Comparison of ENCODE assay signal across 15 cellular contexts in genomic region chr2:98088261-98088660, GRCh38. TPM values are rescaled to one million over a fixed set of nuclear protein-coding genes. Genes with fewer than 3 reads are reported as not detected.
A peak's percentile ranks its signal among the peaks of the same experiment; 100 is the strongest.
DNase-seq lines count a peak whose midpoint lies in the region; ATAC-seq, FAIRE-seq and TF ChIP-seq lines count a peak whose summit lies in the region.
"Had no signal": no experiment of that assay in that cellular context is flagged by ENCODE, and none has a peak within 500 bp of the region (broad histone marks: within the 10 kb centered on the region; RNA-seq: fewer than 3 reads in every experiment).

No MANE protein-coding gene starts in this region.

- no peak for FAIRE-seq in RCC 7860 (lab: Jason Lieb, UNC)

- H3K27ac ChIP-seq in Peyer's patch = no peak overlapping the region
- H3K27ac ChIP-seq in right cardiac atrium (ENCODE audit: low read length) = no peak overlapping the region
- H3K27ac ChIP-seq in stomach = peak overlapping the region in 3 of 5 donors; percentile 77 to 86 (median 83)
- H3K27ac ChIP-seq: 22Rv1 had no signal

- DNase-seq in DMS 273 (lab: John Stamatoyannopoulos, UW; ENCODE audit: unreplicated experiment) (peak; percentile 11), DMS 273 treated with DMSO at 0.1 percent for 48 hours (lab: John Stamatoyannopoulos, UW) (no peak), Peyer's patch (peak in 2 of 3 donors; percentile 37 to 63), right cardiac atrium (peak in 2 of 3 donors; percentile 54 to 55), stomach (no peak), RCC 7860 (ENCODE audit: low spot score) (no peak), GM10266 (ENCODE audit: extremely low spot score) (no peak)
- DNase-seq: activated naive CD4-positive, alpha-beta T cell treated with anti-CD3 and anti-CD28 coated beads for 36 hours; IMR-90; NCI-H2081; T1000 had no signal

- intact Hi-C loops in right cardiac atrium (cut with DNase I) = no loop called here
- intact Hi-C loops in stomach (cut with DNase I; ENCODE audit: low total_unique reads) = no loop called here

- H3K36me3 ChIP-seq in Peyer's patch (no peaks in the 10 kb centered on the region), stomach (no peaks in the 10 kb centered on the region)

- TF ChIP-seq POLR2A in Peyer's patch (IDR thresholded peaks at IDR 0.05) (no peak), stomach (IDR thresholded peaks at IDR 0.05) (no peak)

- TF ChIP-seq EP300 in stomach (IDR thresholded peaks at IDR 0.05) = no peak

- H3K4me1 ChIP-seq in Peyer's patch (peaks cover 0 to 14% (median 6%) of the 10 kb centered on the region in 4 donors), right cardiac atrium (ENCODE audit: control insufficient read depth, insufficient read depth, low read length) (peaks cover 3% of the 10 kb centered on the region), stomach (peaks cover 18 to 49% (median 25%) of the 10 kb centered on the region in 4 donors)

- WGBS in right cardiac atrium = 82% methylated on average over 5 of the region's 5 CpGs
- 82 to 91% (median 84%) methylated on average over 5 of the region's 5 CpGs for WGBS in stomach, 5 donors

- no peaks in the 10 kb centered on the region for H3K27me3 ChIP-seq in Peyer's patch
- H3K27me3 ChIP-seq in right cardiac atrium (ENCODE audit: control insufficient read depth, insufficient read depth) = no peaks in the 10 kb centered on the region
- H3K27me3 ChIP-seq in stomach = peaks cover 0 to 13% (median 0%) of the 10 kb centered on the region in 3 donors

- ATAC-seq in right cardiac atrium = peak in 1 of 2 donors; percentile 36
- no peak for ATAC-seq in GM21528 (IDR thresholded peaks at IDR 0.05; ENCODE audit: low FRiP score, unreplicated experiment)
- ATAC-seq: mucosa of descending colon had no signal

- TF ChIP-seq CTCF in Peyer's patch (IDR thresholded peaks at IDR 0.05) (no peak), stomach (IDR thresholded peaks at IDR 0.05) (no peak), GM10266 (IDR thresholded peaks at IDR 0.05; ENCODE audit: control insufficient read depth, insufficient read depth, low read depth, missing control alignments) (no peak)

- H3K4me3 ChIP-seq in Peyer's patch = no peak overlapping the region
- no peak overlapping the region for H3K4me3 ChIP-seq in right cardiac atrium (ENCODE audit: low read length)
- H3K4me3 ChIP-seq in stomach = no peak overlapping the region
- H3K4me3 ChIP-seq: mucosa of descending colon had no signal

- no peaks in the 10 kb centered on the region for H3K9me3 ChIP-seq in Peyer's patch
- H3K9me3 ChIP-seq in right cardiac atrium (ENCODE audit: control insufficient read depth, low read length) = no peaks in the 10 kb centered on the region
- no peaks in the 10 kb centered on the region for H3K9me3 ChIP-seq in stomach
- H3K9me3 ChIP-seq: mucosa of descending colon had no signal

RNA-seq across cellular contexts. Expression of gene VWA3B, which starts 1.3 kb away (rescaled TPM):
- total RNA-seq in Peyer's patch (under 1 TPM in 1 of 4 donors, not detected in 3; 0.27 TPM), right cardiac atrium (under 1 TPM; 0.15 to 0.29 (median 0.28) TPM), stomach (100 to 1,000 TPM in 1 of 5 donors, 1 to 10 TPM in 2, not detected in 2; 4.0 to 134 (median 4.9) TPM)
- polyA plus RNA-seq in right cardiac atrium (0.23 TPM), stomach (under 1 TPM; 0.03 to 0.46 (median 0.12) TPM)
- total RNA-seq: IMR-90, skeletal muscle tissue had no signal
- polyA plus RNA-seq: IMR-90 had no signal

Comparison
In these comparisons a context has a peak if more than half of its experiments do, and no peak if none do; other contexts are left out.
1. DNase-seq: peak in DMS 273 (single experiment), Peyer's patch (2 of 3) and right cardiac atrium (2 of 3); none in DMS 273 treated with DMSO at 0.1 percent for 48 hours (single experiment), stomach (single experiment), RCC 7860 (single experiment) and GM10266 (single experiment).
2. H3K27ac ChIP-seq: peak in stomach (3 of 5); none in Peyer's patch (0 of 4) and right cardiac atrium (single experiment).